15 cellular contexts compared by ENCODE assay signal in the genomic region with DNA sequence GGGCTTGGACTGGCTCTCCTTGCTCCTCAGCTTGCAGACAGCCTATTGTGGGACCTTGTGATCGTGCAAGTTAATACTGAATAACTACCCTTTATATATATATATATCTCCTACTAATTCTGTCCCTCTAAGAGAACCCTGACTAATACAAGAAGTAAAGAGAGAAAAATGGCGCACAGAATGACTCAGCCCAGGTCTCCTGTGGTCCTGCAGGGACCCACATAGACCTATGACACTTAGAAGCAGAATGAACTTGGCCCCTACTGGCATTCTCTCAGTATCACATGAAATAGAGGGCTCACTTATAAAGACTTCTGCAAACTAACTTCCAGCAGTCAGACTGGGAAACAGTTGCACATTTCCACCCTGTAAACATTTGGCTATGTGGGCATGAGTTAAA.
DNase-seq lines count a peak whose midpoint lies in the region; ATAC-seq and TF ChIP-seq lines count a peak whose summit lies in the region.
"Had no signal": no experiment of that assay in that cellular context is flagged by ENCODE, and none has a peak within 500 bp of the region (broad histone marks: within the 10 kb centered on the region; RNA-seq: fewer than 3 reads in every experiment).

No MANE protein-coding gene starts in this region.

- H3K27me3 ChIP-seq in CD4-positive, alpha-beta memory T cell (ENCODE audit: insufficient read depth, low read length) = no peaks in the 10 kb centered on the region
- H3K27me3 ChIP-seq in smooth muscle cell (ENCODE audit: low read depth) = no peaks in the 10 kb centered on the region
- H3K27me3 ChIP-seq: tibial nerve had no signal

- H3K4me3 Mint-ChIP-seq in activated CD4-positive, alpha-beta T cell treated with anti-CD3 and anti-CD28 coated beads for 36 hours = no peak overlapping the region
- no peak overlapping the region for H3K4me3 Mint-ChIP-seq in stimulated activated memory B cell treated with anti-CD40 and anti-IgM and Interleukin-4, amounts not matched to agents 10 μg/mL and 1 μg/mL and 100 μg/mL, for 72 hours
- H3K4me3 Mint-ChIP-seq in CD4-positive, alpha-beta memory T cell = no peak overlapping the region
- H3K4me3 Mint-ChIP-seq: nephron had no signal

- CTCF ChIA-PET in activated CD4-positive, alpha-beta T cell treated with anti-CD3 and anti-CD28 coated beads for 36 hours (lab: Charles Lee) = no interaction called here
- CTCF ChIA-PET in CD4-positive, alpha-beta memory T cell (lab: Charles Lee; ENCODE audit: partially characterized antibody) = no interaction called here

- H3K4me1 Mint-ChIP-seq in activated CD4-positive, alpha-beta T cell treated with anti-CD3 and anti-CD28 coated beads for 36 hours = no peaks in the 10 kb centered on the region
- H3K4me1 Mint-ChIP-seq in stimulated activated memory B cell treated with anti-CD40 and anti-IgM and Interleukin-4, amounts not matched to agents 10 μg/mL and 1 μg/mL and 100 μg/mL, for 72 hours = no peaks in the 10 kb centered on the region
- H3K4me1 Mint-ChIP-seq in CD4-positive, alpha-beta memory T cell = no peaks in the 10 kb centered on the region
- H3K4me1 Mint-ChIP-seq: nephron had no signal

- no peaks in the 10 kb centered on the region for H3K79me2 ChIP-seq in smooth muscle cell (ENCODE audit: low read depth)

- DNase-seq in activated CD4-positive, alpha-beta T cell treated with anti-CD3 and anti-CD28 coated beads for 36 hours = no peak
- DNase-seq in activated CD4-positive, alpha-beta T cell treated with anti-CD3 and anti-CD28 coated beads for 4 hours = no peak
- no peak for DNase-seq in T-helper 9 cell
- no peak for DNase-seq in CD4-positive, alpha-beta memory T cell
- DNase-seq in smooth muscle cell (lab: John Stamatoyannopoulos, UW; ENCODE audit: unreplicated experiment) = no peak
- DNase-seq: 8988T, hippocampal formation, NCI-H1092, NCI-H510A treated with DMSO at 0.1 percent for 48 hours, T1000 had no signal

- H3K4me2 ChIP-seq in smooth muscle cell = no peak overlapping the region

- no peak overlapping the region for H3K27ac Mint-ChIP-seq in activated CD4-positive, alpha-beta T cell treated with anti-CD3 and anti-CD28 coated beads for 36 hours
- H3K27ac Mint-ChIP-seq in stimulated activated memory B cell treated with anti-CD40 and anti-IgM and Interleukin-4, amounts not matched to agents 10 μg/mL and 1 μg/mL and 100 μg/mL, for 72 hours = no peak overlapping the region
- no peak overlapping the region for H3K27ac Mint-ChIP-seq in CD4-positive, alpha-beta memory T cell
- H3K27ac Mint-ChIP-seq: nephron had no signal

- no peaks in the 10 kb centered on the region for H3K36me3 ChIP-seq in CD4-positive, alpha-beta memory T cell (ENCODE audit: insufficient read depth, low read length)
- no peaks in the 10 kb centered on the region for H3K36me3 ChIP-seq in smooth muscle cell (ENCODE audit: low read depth)
- H3K36me3 ChIP-seq: tibial nerve had no signal

- no peaks in the 10 kb centered on the region for H3K9me3 ChIP-seq in CD4-positive, alpha-beta memory T cell (ENCODE audit: control insufficient read depth in 1 of 2, low read length in 2 of 2)
- no peaks in the 10 kb centered on the region for H3K9me3 ChIP-seq in smooth muscle cell (replicated peaks; ENCODE audit: low read depth)
- H3K9me3 ChIP-seq: tibial nerve had no signal

- no peaks in the 10 kb centered on the region for H3K27me3 Mint-ChIP-seq in activated CD4-positive, alpha-beta T cell treated with anti-CD3 and anti-CD28 coated beads for 36 hours
- H3K27me3 Mint-ChIP-seq in stimulated activated memory B cell treated with anti-CD40 and anti-IgM and Interleukin-4, amounts not matched to agents 10 μg/mL and 1 μg/mL and 100 μg/mL, for 72 hours = no peaks in the 10 kb centered on the region
- H3K27me3 Mint-ChIP-seq in CD4-positive, alpha-beta memory T cell = no peaks in the 10 kb centered on the region

- WGBS in smooth muscle cell (ENCODE audit: low lambda C conversion rate) = 90% methylated on average over 2 of the region's 2 CpGs

- H3K9ac ChIP-seq in smooth muscle cell (ENCODE audit: low read depth) = no peak overlapping the region

- H2AFZ ChIP-seq in smooth muscle cell (ENCODE audit: low read depth) = no peak overlapping the region

- intact Hi-C loops in activated CD4-positive, alpha-beta T cell treated with anti-CD3 and anti-CD28 coated beads for 36 hours (cut with DNase I, micrococcal nuclease) = no loop called here
- intact Hi-C loops in CD4-positive, alpha-beta memory T cell (cut with micrococcal nuclease) = no loop called here

- no peaks in the 10 kb centered on the region for H3F3A ChIP-seq in smooth muscle cell (ENCODE audit: low read depth)

- no peaks in the 10 kb centered on the region for H4K20me1 ChIP-seq in smooth muscle cell (ENCODE audit: low read depth)

- H3K36me3 Mint-ChIP-seq in activated CD4-positive, alpha-beta T cell treated with anti-CD3 and anti-CD28 coated beads for 36 hours (ENCODE audit: low read depth) = no peaks in the 10 kb centered on the region
- no peaks in the 10 kb centered on the region for H3K36me3 Mint-ChIP-seq in stimulated activated memory B cell treated with anti-CD40 and anti-IgM and Interleukin-4, amounts not matched to agents 10 μg/mL and 1 μg/mL and 100 μg/mL, for 72 hours
- peaks cover 4 to 5% of the 10 kb centered on the region in 2 donors for H3K36me3 Mint-ChIP-seq in CD4-positive, alpha-beta memory T cell

- no peaks in the 10 kb centered on the region for H3K4me1 ChIP-seq in CD4-positive, alpha-beta memory T cell (ENCODE audit: insufficient read depth, low read length)
- no peaks in the 10 kb centered on the region for H3K4me1 ChIP-seq in smooth muscle cell (ENCODE audit: low read depth)
- H3K4me1 ChIP-seq: tibial nerve had no signal

- H3K27ac ChIP-seq in CD4-positive, alpha-beta memory T cell (ENCODE audit: low read depth, low read length) = no peak overlapping the region
- H3K27ac ChIP-seq in smooth muscle cell (ENCODE audit: low read depth) = no peak overlapping the region
- H3K27ac ChIP-seq: tibial nerve had no signal

- H3K4me3 ChIP-seq in CD4-positive, alpha-beta memory T cell (ENCODE audit: low read length in 2 of 2) = no peak overlapping the region
- no peak overlapping the region for H3K4me3 ChIP-seq in smooth muscle cell
- H3K4me3 ChIP-seq: tibial nerve had no signal

- H3K9me3 Mint-ChIP-seq in activated CD4-positive, alpha-beta T cell treated with anti-CD3 and anti-CD28 coated beads for 36 hours (ENCODE audit: low read depth) = no peaks in the 10 kb centered on the region
- no peaks in the 10 kb centered on the region for H3K9me3 Mint-ChIP-seq in stimulated activated memory B cell treated with anti-CD40 and anti-IgM and Interleukin-4, amounts not matched to agents 10 μg/mL and 1 μg/mL and 100 μg/mL, for 72 hours
- H3K9me3 Mint-ChIP-seq in CD4-positive, alpha-beta memory T cell = peaks cover 0 to 3% (median 0%) of the 10 kb centered on the region in 8 donors
- H3K9me3 Mint-ChIP-seq: nephron had no signal

- POLR2A ChIA-PET in activated CD4-positive, alpha-beta T cell treated with anti-CD3 and anti-CD28 coated beads for 36 hours (lab: Charles Lee) = no interaction called here
- POLR2A ChIA-PET in CD4-positive, alpha-beta memory T cell (lab: Charles Lee; ENCODE audit: partially characterized antibody) = no interaction called here

- ATAC-seq in activated CD4-positive, alpha-beta T cell treated with anti-CD3 and anti-CD28 coated beads for 36 hours = peak; percentile 33
- peak; percentile 99 for ATAC-seq in GM21619 (IDR thresholded peaks at IDR 0.05; ENCODE audit: unreplicated experiment)
- peak; percentile 92 for ATAC-seq in HG03095 (IDR thresholded peaks at IDR 0.05; ENCODE audit: unreplicated experiment)
- ATAC-seq in stimulated activated memory B cell treated with anti-CD40 and anti-IgM and Interleukin-4, amounts not matched to agents 10 μg/mL and 1 μg/mL and 100 μg/mL, for 72 hours = peak; percentile 50

- TF ChIP-seq CTCF in smooth muscle cell (IDR thresholded peaks at IDR 0.05; ENCODE audit: borderline replicate concordance, insufficient read depth, poor library complexity, severe bottlenecking) = no peak

Comparison
In these comparisons a context has a peak if more than half of its experiments do, and no peak if none do; other contexts are left out.
1. ATAC-seq: peak in every context shown above with its lines; median percentile 99 in GM21619; 92 in HG03095; 50 in stimulated activated memory B cell treated with anti-CD40 and anti-IgM and Interleukin-4, amounts not matched to agents 10 μg/mL and 1 μg/mL and 100 μg/mL, for 72 hours; 33 in activated CD4-positive, alpha-beta T cell treated with anti-CD3 and anti-CD28 coated beads for 36 hours.